ENCODE assay signal across 34 cellular contexts in genomic region chr11:103349595-103349994, GRCh38.
"Had no signal": no experiment of that assay in that cellular context is flagged by ENCODE, and none has a peak within 500 bp of the region (broad histone marks: within the 10 kb centered on the region; RNA-seq: fewer than 3 reads in every experiment).

No MANE protein-coding gene starts in this region.

- H3K27me3 ChIP-seq: MG63 had no signal

- H3K9me3 ChIP-seq: MG63 had no signal

- H3K9ac ChIP-seq: KMS-11 had no signal

- H3K4me3 ChIP-seq: MG63 had no signal

- H3K36me3 ChIP-seq: MG63 had no signal

- H3K27ac ChIP-seq: KMS-11 had no signal

- H3K4me2 ChIP-seq: KMS-11 had no signal

- DNase-seq: Karpas-422, Kasumi-1, MG63, MM.1S, MV-4-11, NCI-H1048, NCI-H1092, NCI-H1092 treated with DMSO at 0.1 percent for 48 hours, NCI-H1105, NCI-H1105 treated with DMSO at 0.1 percent for 48 hours, NCI-H1417, NCI-H1417 treated with DMSO at 0.1 percent for 48 hours, NCI-H1436, NCI-H1436 treated with DMSO at 0.1 percent for 48 hours, NCI-H146, NCI-H1694, NCI-H1694 treated with DMSO at 0.1 percent for 48 hours, NCI-H187, NCI-H187 treated with DMSO at 0.1 percent for 48 hours, NCI-H1930, NCI-H2029, NCI-H2029 treated with DMSO at 0.1 percent for 48 hours, NCI-H2081, NCI-H2081 treated with DMSO at 0.1 percent for 48 hours, NCI-H2107, NCI-H2171, NCI-H2171 treated with DMSO at 0.1 percent for 48 hours, NCI-H2227 treated with DMSO at 0.1 percent for 48 hours, NCI-H226, NCI-H345, NCI-H446, NCI-H446 treated with DMSO at 0.1 percent for 48 hours, NCI-H510A had no signal
